In genomic region chr11:43687120-43687791, GRCh38 we compare ENCODE assay signal across 10 cellular contexts. TPM values are rescaled to one million over a fixed set of nuclear protein-coding genes. Genes with fewer than 3 reads are reported as not detected.
DNase-seq lines count a peak whose midpoint lies in the region; ATAC-seq and TF ChIP-seq lines count a peak whose summit lies in the region.
"Had no signal": no experiment of that assay in that cellular context is flagged by ENCODE, and none has a peak within 500 bp of the region (broad histone marks: within the 10 kb centered on the region; RNA-seq: fewer than 3 reads in every experiment).

No MANE protein-coding gene starts in this region.

- DNase-seq in Karpas-422 (no peak), right lobe of liver (peak; percentile 19 to 64 (median 53)), vagina (ENCODE audit: extremely low spot score in 2 of 2) (no peak), NCI-H1417 treated with DMSO at 0.1 percent for 48 hours (lab: John Stamatoyannopoulos, UW) (no peak)
- DNase-seq: NCI-H524, retina, T-helper 9 cell had no signal

- H3K36me3 ChIP-seq in Karpas-422 (ENCODE audit: insufficient read depth, low read length) = peaks cover 32% of the 10 kb centered on the region
- no peaks in the 10 kb centered on the region for H3K36me3 ChIP-seq in right lobe of liver
- H3K36me3 ChIP-seq in vagina = no peaks in the 10 kb centered on the region

- H3K4me3 ChIP-seq in Karpas-422 (ENCODE audit: low read length) (no peak overlapping the region), right lobe of liver (no peak overlapping the region), vagina (no peak overlapping the region)

- peaks cover 96% of the 10 kb centered on the region for H3K4me1 ChIP-seq in Karpas-422 (ENCODE audit: low read length)
- peaks cover 0 to 18% (median 4%) of the 10 kb centered on the region in 4 donors for H3K4me1 ChIP-seq in right lobe of liver
- peaks cover 27% of the 10 kb centered on the region for H3K4me1 ChIP-seq in vagina

- intact Hi-C loops in right lobe of liver (cut with DNase I) (no loop called here), vagina (cut with DNase I) (no loop called here)

- peak overlapping the region; percentile 14 for H3K4me2 ChIP-seq in Karpas-422 (ENCODE audit: low read depth, low read length, poor library complexity, severe bottlenecking)

- H2AFZ ChIP-seq in Karpas-422 (ENCODE audit: low read length) = no peak overlapping the region

- H3K9me3 ChIP-seq in Karpas-422 (ENCODE audit: low read length) = no peaks in the 10 kb centered on the region
- H3K9me3 ChIP-seq in right lobe of liver = no peaks in the 10 kb centered on the region
- no peaks in the 10 kb centered on the region for H3K9me3 ChIP-seq in vagina

- TF ChIP-seq CTCF in right lobe of liver (IDR thresholded peaks at IDR 0.05) = no peak
- TF ChIP-seq CTCF in vagina (IDR thresholded peaks at IDR 0.05) = no peak

- no peak for TF ChIP-seq POLR2A in right lobe of liver (IDR thresholded peaks at IDR 0.05)
- no peak for TF ChIP-seq POLR2A in vagina (IDR thresholded peaks at IDR 0.05)

- no peaks in the 10 kb centered on the region for H3K9me2 ChIP-seq in Karpas-422 (replicated peaks; ENCODE audit: insufficient read depth, low read length)

- ATAC-seq in esophagus mucosa (peak; percentile 93), right lobe of liver (peak; percentile 73 to 95 (median 91)), HG02642 (IDR thresholded peaks at IDR 0.05; ENCODE audit: poor library complexity, unreplicated experiment) (no peak), HG02970 (IDR thresholded peaks at IDR 0.05; ENCODE audit: low FRiP score, unreplicated experiment) (no peak)

- peaks cover 98% of the 10 kb centered on the region for H3K79me2 ChIP-seq in Karpas-422 (ENCODE audit: low read length)

- no peak overlapping the region for H3K9ac ChIP-seq in Karpas-422 (ENCODE audit: low read length)

- H4K20me1 ChIP-seq in Karpas-422 (ENCODE audit: insufficient read depth, low read depth, low read length) = peaks cover 18% of the 10 kb centered on the region

- 22% methylated on average over 3 of the region's 3 CpGs for WGBS in right lobe of liver (ENCODE audit: insufficient coverage, low coverage, low lambda C conversion rate, missing lambda C conversion rate)

- H3K27ac ChIP-seq in Karpas-422 (ENCODE audit: low read length) (peak overlapping the region; percentile 52), right lobe of liver (peak overlapping the region in 2 of 3 donors; percentile 12 to 39), vagina (peak overlapping the region; percentile 8)

- H3K27me3 ChIP-seq in Karpas-422 (ENCODE audit: low read length) (no peaks in the 10 kb centered on the region), right lobe of liver (no peaks in the 10 kb centered on the region), vagina (no peaks in the 10 kb centered on the region)

RNA-seq across cellular contexts. Expression of gene HSD17B12, which starts 6.7 kb away (rescaled TPM):
- 156 and 355 TPM in 2 replicates for total RNA-seq in Karpas-422 (2014; rRNA removed; shearing (Covaris generic); ENCODE audit: low replicate concordance)
- total RNA-seq in esophagus mucosa (95.2 TPM), right lobe of liver (100 to 1,000 TPM in 2 of 6 experiments, 10 to 100 TPM in 4; 68.3 to 107 (median 93.2) TPM), vagina (48.4 TPM)

Comparison
In these comparisons a context has a peak if more than half of its experiments do, and no peak if none do; other contexts are left out.
1. DNase-seq: peak in right lobe of liver (3 of 3); none in Karpas-422 (single experiment), vagina (0 of 2) and NCI-H1417 treated with DMSO at 0.1 percent for 48 hours (single experiment).
2. ATAC-seq: peak in esophagus mucosa (single experiment) and right lobe of liver (4 of 4); none in HG02642 (single experiment) and HG02970 (single experiment).
3. Peak in every context shown above with its lines, with median percentiles within 50 percentile points of each other: H3K27ac ChIP-seq.